Comparison of ENCODE assay signal across 14 cellular contexts in genomic region chr5:26691486-26691885, GRCh38.
DNase-seq lines count a peak whose midpoint lies in the region; FAIRE-seq and TF ChIP-seq lines count a peak whose summit lies in the region.
"Had no signal": no experiment of that assay in that cellular context is flagged by ENCODE, and none has a peak within 500 bp of the region (broad histone marks: within the 10 kb centered on the region; RNA-seq: fewer than 3 reads in every experiment).

No MANE protein-coding gene starts in this region.

- H4K20me1 ChIP-seq in H1 (replicated peaks in 1 of 2; ENCODE audit: control insufficient read depth in 1 of 2, insufficient read depth in 2 of 2, low read length in 2 of 2), result no peaks in the 10 kb centered on the region

- H2BK20ac ChIP-seq in H1 (ENCODE audit: low read length), result no peak overlapping the region

- no peaks in the 10 kb centered on the region for H3K27me3 Mint-ChIP-seq in activated T-helper 1 cell treated with anti-CD3 and anti-CD28 coated beads, Interleukin-12 subunit alpha, Interleukin-12 subunit beta, Interleukin-2, Interleukin-4 antibody, amounts not matched to agents 30 ng/mL and 10 ng/mL and 1 ng/mL, durations not matched to agents 14 hours and 24 hours and 36 hours (ENCODE audit: insufficient read depth)
- H3K27me3 Mint-ChIP-seq: CD8-positive, alpha-beta memory T cell; IgD-negative memory B cell had no signal

- H2BK5ac ChIP-seq in H1 (ENCODE audit: low read depth, low read length) (no peak overlapping the region), neuronal stem cell (ENCODE audit: low read length) (no peak overlapping the region)

- H3K9me3 ChIP-seq in H1 (ENCODE audit: insufficient read depth in 2 of 2, low read depth in 1 of 2, low read length in 1 of 2) (no peaks in the 10 kb centered on the region), neuronal stem cell (replicated peaks in 1 of 2; ENCODE audit: control insufficient read depth in 2 of 2, insufficient read depth in 1 of 2, low read depth in 1 of 2, low read length in 2 of 2) (peaks cover 0 to 2% of the 10 kb centered on the region in 2 donors)
- H3K9me3 ChIP-seq: A549 had no signal

- TF ChIP-seq POLR2A in H1 (IDR thresholded peaks at IDR 0.05; ENCODE audit: control extremely low read depth in 1 of 2, low read depth in 2 of 2, low read length in 2 of 2), result no peak

- no peak overlapping the region for H3K23ac ChIP-seq in H1 (ENCODE audit: insufficient read length)
- no peak overlapping the region for H3K23ac ChIP-seq in neuronal stem cell (ENCODE audit: low read depth, low read length, poor library complexity)

- H3K14ac ChIP-seq in H1 (ENCODE audit: insufficient read length), result peak overlapping the region; percentile 5
- H3K14ac ChIP-seq in neuronal stem cell (ENCODE audit: low read length), result no peak overlapping the region

- no peak overlapping the region for H3K27ac Mint-ChIP-seq in activated T-helper 1 cell treated with anti-CD3 and anti-CD28 coated beads, Interleukin-12 subunit alpha, Interleukin-12 subunit beta, Interleukin-2, Interleukin-4 antibody, amounts not matched to agents 30 ng/mL and 10 ng/mL and 1 ng/mL, durations not matched to agents 14 hours and 24 hours and 36 hours
- H3K27ac Mint-ChIP-seq: CD14-positive monocyte; CD8-positive, alpha-beta memory T cell; IgD-negative memory B cell had no signal

- H3K4me1 Mint-ChIP-seq in activated T-helper 1 cell treated with anti-CD3 and anti-CD28 coated beads, Interleukin-12 subunit alpha, Interleukin-12 subunit beta, Interleukin-2, Interleukin-4 antibody, amounts not matched to agents 30 ng/mL and 10 ng/mL and 1 ng/mL, durations not matched to agents 14 hours and 24 hours and 36 hours (ENCODE audit: low read depth), result no peaks in the 10 kb centered on the region
- H3K4me1 Mint-ChIP-seq: CD14-positive monocyte; CD8-positive, alpha-beta memory T cell; IgD-negative memory B cell had no signal

- no peak for TF ChIP-seq CTCF in H1 (IDR thresholded peaks at IDR 0.05; ENCODE audit: control extremely low read depth in 1 of 3, insufficient read depth in 1 of 3, low read depth in 1 of 3, low read length in 3 of 3)

- H3K36me3 Mint-ChIP-seq in activated T-helper 1 cell treated with anti-CD3 and anti-CD28 coated beads, Interleukin-12 subunit alpha, Interleukin-12 subunit beta, Interleukin-2, Interleukin-4 antibody, amounts not matched to agents 30 ng/mL and 10 ng/mL and 1 ng/mL, durations not matched to agents 14 hours and 24 hours and 36 hours (ENCODE audit: low read depth), result no peaks in the 10 kb centered on the region
- H3K36me3 Mint-ChIP-seq: CD14-positive monocyte; CD8-positive, alpha-beta memory T cell; IgD-negative memory B cell had no signal

- no peak overlapping the region for H3K56ac ChIP-seq in H1 (replicated peaks; ENCODE audit: insufficient read length, low read depth, low read length)

- no peak overlapping the region for H3K18ac ChIP-seq in H1 (ENCODE audit: extremely low read depth, low read length)
- no peak overlapping the region for H3K18ac ChIP-seq in neuronal stem cell (ENCODE audit: low read length)

- no peak for FAIRE-seq in H1 (lab: Jason Lieb, UNC)
- FAIRE-seq: A549, H54 had no signal

- H2BK12ac ChIP-seq in H1 (ENCODE audit: low read depth, low read length) (no peak overlapping the region), neuronal stem cell (ENCODE audit: low read length) (no peak overlapping the region)

- H3K36me3 ChIP-seq in H1 (ENCODE audit: control insufficient read depth in 2 of 4, insufficient read depth in 4 of 4, low read length in 3 of 4), result no peaks in the 10 kb centered on the region
- H3K36me3 ChIP-seq in neuronal stem cell (replicated peaks in 1 of 2; ENCODE audit: control insufficient read depth in 2 of 2, insufficient read depth in 2 of 2, low read length in 2 of 2), result no peaks in the 10 kb centered on the region

- H3K9ac ChIP-seq in H1 (replicated peaks in 1 of 4; ENCODE audit: extremely low read depth in 1 of 4, low read depth in 3 of 4, low read length in 3 of 4) (no peak overlapping the region; a peak in 1 of 7 replicates), neuronal stem cell (ENCODE audit: low read depth, low read length, poor library complexity) (no peak overlapping the region)

- H2AFZ ChIP-seq in H1 (ENCODE audit: low read length), result no peak overlapping the region
- peak overlapping the region; percentile 48 for H2AFZ ChIP-seq in neuronal stem cell (ENCODE audit: low read length)

- H3K23me2 ChIP-seq in H1 (ENCODE audit: low read depth, low read length), result no peaks in the 10 kb centered on the region

- H2BK120ac ChIP-seq in H1 (replicated peaks; ENCODE audit: low read depth, low read length) (no peak overlapping the region), neuronal stem cell (ENCODE audit: low read depth, low read length) (no peak overlapping the region)

- no peaks in the 10 kb centered on the region for H3K79me2 ChIP-seq in H1 (ENCODE audit: control insufficient read depth in 1 of 2, insufficient read depth in 2 of 2, low read length in 2 of 2)

- H3K79me1 ChIP-seq in H1 (ENCODE audit: low read depth, low read length) (no peaks in the 10 kb centered on the region), neuronal stem cell (ENCODE audit: low read depth, low read length) (no peaks in the 10 kb centered on the region)

- intact Hi-C loops in activated T-helper 1 cell treated with anti-CD3 and anti-CD28 coated beads, Interleukin-12 subunit alpha, Interleukin-12 subunit beta, Interleukin-2, Interleukin-4 antibody, amounts not matched to agents 30 ng/mL and 10 ng/mL and 1 ng/mL, durations not matched to agents 14 hours and 24 hours and 36 hours (cut with micrococcal nuclease), result no loop called here

- peak; percentile 26 for DNase-seq in KG1 (lab: John Stamatoyannopoulos, UW)
- peak; percentile 38 for DNase-seq in MV-4-11 (lab: John Stamatoyannopoulos, UW)
- no peak for DNase-seq in H1 (ENCODE audit: low read depth in 1 of 2, low spot score in 2 of 2)
- no peak for DNase-seq in neuronal stem cell (ENCODE audit: low spot score)
- no peak for DNase-seq in NCI-H1436 treated with DMSO at 0.1 percent for 48 hours (lab: John Stamatoyannopoulos, UW)
- DNase-seq in activated T-helper 1 cell treated with anti-CD3 and anti-CD28 coated beads, Interleukin-12 subunit alpha, Interleukin-12 subunit beta, Interleukin-2, Interleukin-4 antibody, amounts not matched to agents 30 ng/mL and 10 ng/mL and 1 ng/mL, durations not matched to agents 14 hours and 24 hours and 36 hours (ENCODE audit: low spot score), result no peak
- DNase-seq in Ammon's horn (ENCODE audit: low spot score), result no peak
- DNase-seq: CD8-positive, alpha-beta memory T cell; DMS53; GF-D8 had no signal

- no peak overlapping the region for H4K5ac ChIP-seq in H1 (ENCODE audit: insufficient read length, low read depth, low read length)

- H4K91ac ChIP-seq in H1 (replicated peaks; ENCODE audit: insufficient read length, low read length) (no peak overlapping the region), neuronal stem cell (ENCODE audit: low read depth, low read length, poor library complexity) (no peak overlapping the region)

- POLR2A ChIA-PET in H1 (lab: Charles Lee; ENCODE audit: partially characterized antibody), result no interaction called here

- H2AK5ac ChIP-seq in H1 (ENCODE audit: low read depth, low read length) (no peak overlapping the region), neuronal stem cell (ENCODE audit: low read depth, low read length) (no peak overlapping the region)

- H3K27ac ChIP-seq in H1 (ENCODE audit: low read depth, low read length) (no peak overlapping the region), neuronal stem cell (replicated peaks; ENCODE audit: low read length) (no peak overlapping the region)
- H3K27ac ChIP-seq: A549 had no signal

- H2BK15ac ChIP-seq in H1 (ENCODE audit: low read length), result no peak overlapping the region
- no peak overlapping the region for H2BK15ac ChIP-seq in neuronal stem cell (ENCODE audit: low read length)

- H3K4me1 ChIP-seq in H1 (replicated peaks in 1 of 4; ENCODE audit: control insufficient read depth in 3 of 4, insufficient read depth in 4 of 4, low read length in 3 of 4) (no peaks in the 10 kb centered on the region), neuronal stem cell (ENCODE audit: control insufficient read depth in 2 of 2, insufficient read depth in 1 of 2, low read depth in 1 of 2, low read length in 2 of 2) (no peaks in the 10 kb centered on the region)
- H3K4me1 ChIP-seq: A549 had no signal

- TF ChIP-seq EP300 in H1 (IDR thresholded peaks at IDR 0.05; ENCODE audit: borderline replicate concordance in 1 of 2, low read depth in 2 of 2, low read length in 2 of 2), result no peak

- peaks cover 21% of the 10 kb centered on the region for H3K9me3 Mint-ChIP-seq in activated T-helper 1 cell treated with anti-CD3 and anti-CD28 coated beads, Interleukin-12 subunit alpha, Interleukin-12 subunit beta, Interleukin-2, Interleukin-4 antibody, amounts not matched to agents 30 ng/mL and 10 ng/mL and 1 ng/mL, durations not matched to agents 14 hours and 24 hours and 36 hours

- H4K8ac ChIP-seq in H1 (ENCODE audit: extremely low read depth, insufficient read depth, low read length) (no peak overlapping the region), neuronal stem cell (ENCODE audit: low read depth, low read length) (no peak overlapping the region)

- no peak overlapping the region for H3K4me3 ChIP-seq in H1 (ENCODE audit: extremely low read depth in 1 of 4, insufficient read depth in 2 of 4, low read depth in 3 of 4, low read length in 4 of 4)
- H3K4me3 ChIP-seq in neuronal stem cell (ENCODE audit: low read length in 2 of 2), result no peak overlapping the region
- H3K4me3 ChIP-seq: A549 had no signal

- H3K27me3 ChIP-seq in H1 (replicated peaks in 1 of 4; ENCODE audit: control insufficient read depth in 3 of 4, extremely low read depth in 1 of 4, insufficient read depth in 3 of 4, low read length in 3 of 4), result no peaks in the 10 kb centered on the region
- H3K27me3 ChIP-seq in neuronal stem cell (ENCODE audit: control insufficient read depth in 3 of 3, insufficient read depth in 3 of 3, low read depth in 1 of 3, low read length in 3 of 3), result no peaks in the 10 kb centered on the region

- CTCF ChIA-PET in H1 (lab: Charles Lee; ENCODE audit: partially characterized antibody), result interaction anchor here (1.1 to 2.6 kb wide), 2 partner anchors 10 to 570 kb away, joined by 3 to 10 read pairs; no protein-coding TSS in a partner anchor

- H3K4ac ChIP-seq in H1 (replicated peaks; ENCODE audit: insufficient read length, low read depth, low read length) (no peak overlapping the region), neuronal stem cell (ENCODE audit: low read length) (no peak overlapping the region)

- TF ChIP-seq RAD21 in H1 (IDR thresholded peaks at IDR 0.05 in 1 of 2, conservative IDR thresholded peaks at IDR 0.05 in 1 of 2; ENCODE audit: low read depth in 2 of 2, low read length in 2 of 2), result no peak

- no peak overlapping the region for H3K4me2 ChIP-seq in H1 (ENCODE audit: insufficient read depth in 1 of 2, low read depth in 2 of 2, low read length in 2 of 2)
- H3K4me2 ChIP-seq in neuronal stem cell (ENCODE audit: insufficient read depth, low read length, poor library complexity, severe bottlenecking), result no peak overlapping the region
- H3K4me2 ChIP-seq: A549 had no signal

- no peak overlapping the region for H3K4me3 Mint-ChIP-seq in activated T-helper 1 cell treated with anti-CD3 and anti-CD28 coated beads, Interleukin-12 subunit alpha, Interleukin-12 subunit beta, Interleukin-2, Interleukin-4 antibody, amounts not matched to agents 30 ng/mL and 10 ng/mL and 1 ng/mL, durations not matched to agents 14 hours and 24 hours and 36 hours
- H3K4me3 Mint-ChIP-seq: CD14-positive monocyte; CD8-positive, alpha-beta memory T cell; IgD-negative memory B cell had no signal

Comparison
In these comparisons a context has a peak if more than half of its experiments do, and no peak if none do; other contexts are left out.
1. DNase-seq: peak in KG1 (single experiment) and MV-4-11 (single experiment); none in H1 (0 of 2), neuronal stem cell (single experiment), NCI-H1436 treated with DMSO at 0.1 percent for 48 hours (single experiment), activated T-helper 1 cell treated with anti-CD3 and anti-CD28 coated beads, Interleukin-12 subunit alpha, Interleukin-12 subunit beta, Interleukin-2, Interleukin-4 antibody, amounts not matched to agents 30 ng/mL and 10 ng/mL and 1 ng/mL, durations not matched to agents 14 hours and 24 hours and 36 hours (single experiment) and Ammon's horn (single experiment).